ENCODE assay signal across 8 cellular contexts in genomic region chr10:125064681-125065492, GRCh38.
DNase-seq lines count a peak whose midpoint lies in the region; ATAC-seq, FAIRE-seq and TF ChIP-seq lines count a peak whose summit lies in the region.

No MANE protein-coding gene starts in this region.

- TF ChIP-seq CTCF in AG10803 (conservative IDR thresholded peaks at IDR 0.05; ENCODE audit: low read length) (no peak), ovary (IDR thresholded peaks at IDR 0.05) (no peak)

- intact Hi-C loops in ovary (cut with DNase I), result loop anchor here in 3 of 4 donors (5.0 to 10.0 kb wide), 4 partner anchors 80 to 530 kb away; no protein-coding TSS in a partner anchor

- no peaks in the 10 kb centered on the region for H3K36me3 ChIP-seq in ovary

- peaks cover 36% of the 10 kb centered on the region for H3K4me1 ChIP-seq in ovary (ENCODE audit: insufficient read depth)

- H3K27ac ChIP-seq in ovary, result peak overlapping the region; percentile 2 to 15

- DNase-seq in AG10803 (ENCODE audit: low read depth), result peak; percentile 94
- peak; percentile 95 for DNase-seq in NOMO-1 treated with DMSO at 0.1 percent for 48 hours (lab: John Stamatoyannopoulos, UW; ENCODE audit: unreplicated experiment)
- peak in 2 of 5 donors; percentile 18 to 20 for DNase-seq in ovary
- DNase-seq in NCI-H187 treated with DMSO at 0.1 percent for 48 hours (lab: John Stamatoyannopoulos, UW), result no peak
- DNase-seq in ureter (ENCODE audit: low spot score), result no peak

- ATAC-seq in GM18519 (IDR thresholded peaks at IDR 0.05; ENCODE audit: low FRiP score, unreplicated experiment) (peak; percentile 88), HG02973 (IDR thresholded peaks at IDR 0.05; ENCODE audit: unreplicated experiment) (peak; percentile 89)

- no peaks in the 10 kb centered on the region for H3K9me3 ChIP-seq in ovary

- FAIRE-seq in colon (lab: Jason Lieb, UNC), result peak; percentile 83

- TF ChIP-seq POLR2A in ovary (IDR thresholded peaks at IDR 0.05), result no peak

- 39 to 42% (median 41%) methylated on average over 8 of the region's 8 CpGs for WGBS in ovary, 3 donors

- H3K4me3 ChIP-seq in AG10803 (ENCODE audit: low read length) (no peak overlapping the region), ovary (no peak overlapping the region)

- TF ChIP-seq EP300 in ovary (IDR thresholded peaks at IDR 0.05), result no peak

- no peaks in the 10 kb centered on the region for H3K27me3 ChIP-seq in ovary

Comparison
In these comparisons a context has a peak if more than half of its experiments do, and no peak if none do; other contexts are left out.
1. DNase-seq: peak in AG10803 (single experiment) and NOMO-1 treated with DMSO at 0.1 percent for 48 hours (single experiment); none in NCI-H187 treated with DMSO at 0.1 percent for 48 hours (single experiment) and ureter (single experiment).